In genomic region chr7:6930787-6931186, GRCh38 we compare ENCODE assay signal across 8 cellular contexts.
DNase-seq lines count a peak whose midpoint lies in the region; TF ChIP-seq lines count a peak whose summit lies in the region.
"Not testable (repeated sequence)": the region's sequence is repeated elsewhere in the genome, so short reads cannot be mapped to it uniquely, and the experiment has no call there.

No MANE protein-coding gene starts in this region.

- not testable (repeated sequence) for H3K36me3 ChIP-seq in HEK293 (ENCODE audit: control insufficient read depth in 2 of 2, insufficient read depth in 1 of 2, low read length in 2 of 2); PC-9 (ENCODE audit: low read depth); cardiac muscle cell; neural cell (ENCODE audit: insufficient read depth, low read length)

- peak overlapping the region; percentile 21 for H3K4me3 Mint-ChIP-seq in activated CD4-positive, alpha-beta memory T cell treated with anti-CD3 and anti-CD28 coated beads, Interleukin-2, amount 10 ng/mL, durations not matched to agents 7 days and 5 days

- not testable (repeated sequence) for TF ChIP-seq EP300 in neural cell (conservative IDR thresholded peaks at IDR 0.05; ENCODE audit: poor library complexity, severe bottlenecking)

- H3K27me3 ChIP-seq in PC-9 (ENCODE audit: insufficient read depth, low read depth); cardiac muscle cell; neural cell (ENCODE audit: insufficient read depth, low read depth, low read length): not testable (repeated sequence)

- not testable (repeated sequence) for H4K20me1 ChIP-seq in PC-9 (ENCODE audit: insufficient read depth); neural cell (ENCODE audit: insufficient read depth)

- not testable (repeated sequence) for H3K27ac ChIP-seq in C4-2B; HEK293 (ENCODE audit: extremely low read depth, low read depth, low read length); PC-9; cardiac muscle cell; neural cell (ENCODE audit: low read length)

- peaks cover 18% of the 10 kb centered on the region for H3K4me1 Mint-ChIP-seq in activated CD4-positive, alpha-beta memory T cell treated with anti-CD3 and anti-CD28 coated beads, Interleukin-2, amount 10 ng/mL, durations not matched to agents 7 days and 5 days

- H3K9me3 Mint-ChIP-seq in activated CD4-positive, alpha-beta memory T cell treated with anti-CD3 and anti-CD28 coated beads, Interleukin-2, amount 10 ng/mL, durations not matched to agents 7 days and 5 days: not testable (repeated sequence)

- not testable (repeated sequence) for H3K4me1 ChIP-seq in HEK293 (ENCODE audit: control insufficient read depth, insufficient read depth, low read length); cardiac muscle cell (ENCODE audit: low read depth)
- H3K4me1 ChIP-seq in PC-9 (replicated peaks; ENCODE audit: insufficient read depth): peaks cover 28% of the 10 kb centered on the region

- not testable (repeated sequence) for H3K79me2 ChIP-seq in PC-9 (ENCODE audit: low read depth); neural cell (replicated peaks; ENCODE audit: insufficient read depth, low read length)

- not testable (repeated sequence) for H3K4me3 ChIP-seq in HEK293 (ENCODE audit: low read depth, low read length); PC-9; astrocyte of the cerebellum (ENCODE audit: low read depth, low read length); cardiac muscle cell; neural cell (ENCODE audit: low read length)

- POLR2A ChIA-PET in HEK293 (lab: Yijun Ruan, JAX); PC-9 (lab: Charles Lee; ENCODE audit: unreplicated experiment); activated CD4-positive, alpha-beta memory T cell treated with anti-CD3 and anti-CD28 coated beads, Interleukin-2, amount 10 ng/mL, durations not matched to agents 7 days and 5 days (lab: Charles Lee): not testable (repeated sequence)

- not testable (repeated sequence) for H2AFZ ChIP-seq in PC-9; neural cell (ENCODE audit: low read depth, low read length)

- intact Hi-C loops in PC-9 (cut with micrococcal nuclease; ENCODE audit: unreplicated experiment): not testable (repeated sequence)

- H3K9me2 ChIP-seq in PC-9 (ENCODE audit: insufficient read depth); neural cell (ENCODE audit: insufficient read depth, low read length): not testable (repeated sequence)

- CTCF ChIA-PET in HEK293 (lab: Yijun Ruan, JAX): interaction anchor here (0.7 to 0.9 kb wide), 3 partner anchors 10 to 248 kb away, joined by 3 to 6 read pairs (median 3); no protein-coding TSS in a partner anchor
- CTCF ChIA-PET in PC-9 (lab: Charles Lee): interaction anchor here (0.6 kb wide), 1 partner anchor 578 kb away, joined by 6 read pairs; no protein-coding TSS in a partner anchor
- CTCF ChIA-PET in activated CD4-positive, alpha-beta memory T cell treated with anti-CD3 and anti-CD28 coated beads, Interleukin-2, amount 10 ng/mL, durations not matched to agents 7 days and 5 days (lab: Charles Lee): not testable (repeated sequence)

- not testable (repeated sequence) for H3K9me3 ChIP-seq in HEK293 (ENCODE audit: control insufficient read depth, insufficient read depth, low read depth, low read length); PC-9 (ENCODE audit: insufficient read depth, low read depth); cardiac muscle cell (ENCODE audit: low read depth); neural cell (ENCODE audit: low read length)

- TF ChIP-seq CTCF in C4-2B (conservative IDR thresholded peaks at IDR 0.05) (peak; percentile 92), PC-9 (conservative IDR thresholded peaks at IDR 0.05) (peak; percentile 57), astrocyte of the cerebellum (IDR thresholded peaks at IDR 0.05; ENCODE audit: low read depth, low read length, missing control alignments) (peak; percentile 8), cardiac muscle cell (IDR thresholded peaks at IDR 0.05; ENCODE audit: low read depth, low read length) (peak; percentile 41), neural cell (IDR thresholded peaks at IDR 0.05; ENCODE audit: poor library complexity, severe bottlenecking) (peak; percentile 73)
- TF ChIP-seq CTCF in HEK293 (tag by site-specific recombination; IDR thresholded peaks at IDR 0.05): not testable (repeated sequence)

- H3K36me3 Mint-ChIP-seq in activated CD4-positive, alpha-beta memory T cell treated with anti-CD3 and anti-CD28 coated beads, Interleukin-2, amount 10 ng/mL, durations not matched to agents 7 days and 5 days (ENCODE audit: low read depth): not testable (repeated sequence)

- H3F3A ChIP-seq in PC-9 (ENCODE audit: insufficient read depth, low read depth): peaks cover 10% of the 10 kb centered on the region; the same call in 1 of the 2 replicates
- not testable (repeated sequence) for H3F3A ChIP-seq in neural cell (ENCODE audit: insufficient read depth, low read length, poor library complexity, severe bottlenecking)

- DNase-seq in PC-9: peak in 1 of 2 experiments; percentile 68
- peak; percentile 50 for DNase-seq in activated CD4-positive, alpha-beta memory T cell treated with anti-CD3 and anti-CD28 coated beads, Interleukin-2, amount 10 ng/mL, durations not matched to agents 7 days and 5 days
- not testable (repeated sequence) for DNase-seq in astrocyte of the cerebellum (ENCODE audit: low read depth); cardiac muscle cell (ENCODE audit: low read depth in 1 of 2, low spot score in 1 of 2)
- DNase-seq in stimulated activated CD4-positive, alpha-beta T cell treated with anti-CD3 and anti-CD28 coated beads, Interleukin-4, amount 100 ng/mL, for 48 hours (ENCODE audit: low read depth in 2 of 2): peak; percentile 13 to 19

- H3K27me3 Mint-ChIP-seq in activated CD4-positive, alpha-beta memory T cell treated with anti-CD3 and anti-CD28 coated beads, Interleukin-2, amount 10 ng/mL, durations not matched to agents 7 days and 5 days: not testable (repeated sequence)

- not testable (repeated sequence) for H3K27ac Mint-ChIP-seq in activated CD4-positive, alpha-beta memory T cell treated with anti-CD3 and anti-CD28 coated beads, Interleukin-2, amount 10 ng/mL, durations not matched to agents 7 days and 5 days

- in situ Hi-C loops in astrocyte of the cerebellum (cut with HindIII; ENCODE audit: low sequenced_read_pairs): not testable (repeated sequence)

- BruUV-seq in PC-9 (replicated peaks; lab: Mats Ljungman, UMichigan): not testable (repeated sequence)

- not testable (repeated sequence) for H3K9ac ChIP-seq in neural cell (ENCODE audit: low read length)

- TF ChIP-seq RAD21 in neural cell (conservative IDR thresholded peaks at IDR 0.05): peak; percentile 56

- H3K4me2 ChIP-seq in PC-9: peak overlapping the region; percentile 40; the same call in 1 of the 2 replicates
- H3K4me2 ChIP-seq in neural cell (ENCODE audit: low read length): not testable (repeated sequence)

TF ChIP-seq in HEK293, 187 proteins besides CTCF, POLR2A, EP300 and RAD21:
- TF ChIP-seq ZNF654 (tag by site-specific recombination; IDR thresholded peaks at IDR 0.05; ENCODE audit: low read depth): peak; percentile 37

TF ChIP-seq in neural cell, 6 proteins besides CTCF, POLR2A, EP300 and RAD21:
- TF ChIP-seq SMC3 (conservative IDR thresholded peaks at IDR 0.05; ENCODE audit: poor library complexity): peak; percentile 67
